ENCODE assay signal across 13 cellular contexts in genomic region chr20:33373735-33374605, GRCh38. TPM values are rescaled to one million over a fixed set of nuclear protein-coding genes. Genes with fewer than 3 reads are reported as not detected.
DNase-seq lines count a peak whose midpoint lies in the region; ATAC-seq, FAIRE-seq and TF ChIP-seq lines count a peak whose summit lies in the region.
"Had no signal": no experiment of that assay in that cellular context is flagged by ENCODE, and none has a peak within 500 bp of the region (broad histone marks: within the 10 kb centered on the region; RNA-seq: fewer than 3 reads in every experiment).

No MANE protein-coding gene starts in this region.

- 16% methylated on average over 4 of the region's 4 CpGs for WGBS in HepG2 (ENCODE audit: low lambda C conversion rate)

- no peaks in the 10 kb centered on the region for H3K27me3 ChIP-seq in CD4-positive, alpha-beta T cell (ENCODE audit: control insufficient read depth, insufficient read depth, low read length)
- H3K27me3 ChIP-seq in MM.1S (replicated peaks; ENCODE audit: insufficient read depth, low read length), result no peaks in the 10 kb centered on the region
- no peaks in the 10 kb centered on the region for H3K27me3 ChIP-seq in HepG2 (ENCODE audit: control insufficient read depth in 1 of 2, insufficient read depth in 2 of 2, low read length in 2 of 2)
- H3K27me3 ChIP-seq: SJCRH30 had no signal

- H3K4me2 ChIP-seq in MM.1S (ENCODE audit: low read depth, low read length) (peak overlapping the region; percentile 48; the same call in 1 of the 2 replicates), HepG2 (ENCODE audit: low read depth, low read length) (peak overlapping the region; percentile 36)

- H3K4me3 ChIP-seq in MM.1S (ENCODE audit: low read length) (no peak overlapping the region), astrocyte of the spinal cord (ENCODE audit: low read depth, low read length) (no peak overlapping the region), HepG2 (replicated peaks in 1 of 3; ENCODE audit: insufficient read depth in 1 of 3, low read depth in 2 of 3, low read length in 3 of 3) (no peak overlapping the region; a peak in 1 of 6 replicates)
- H3K4me3 ChIP-seq: SJCRH30 had no signal

- peak; percentile 86 for FAIRE-seq in HepG2 (lab: Jason Lieb, UNC)

- peaks cover 82% of the 10 kb centered on the region for H3K36me3 Mint-ChIP-seq in CD4-positive, alpha-beta T cell (ENCODE audit: low read depth)

- no peak for DNase-seq in CD4-positive, alpha-beta T cell
- DNase-seq in MM.1S (no peak), astrocyte of the spinal cord (ENCODE audit: low read depth, low spot score) (peak; percentile 71), HepG2 (ENCODE audit: low spot score) (peak; percentile 99), RPMI8226 (no peak), NOMO-1 (lab: John Stamatoyannopoulos, UW; ENCODE audit: unreplicated experiment in 2 of 2) (no peak)
- DNase-seq in stimulated activated CD4-positive, alpha-beta T cell treated with anti-CD3 and anti-CD28 coated beads, Interleukin-4, amount 100 ng/mL, for 4 hours, result no peak
- DNase-seq: activated effector memory CD4-positive, alpha-beta T cell treated with anti-CD3 and anti-CD28 coated beads, Interleukin-2, amount 50 U/mL, for 16 hours; hypothalamus; retina; SJCRH30; stimulated activated naive CD8-positive, alpha-beta T cell treated with anti-CD3 and anti-CD28 coated beads, Interleukin-15, amount 100 ng/mL, for 72 hours had no signal

- H3K4me1 ChIP-seq in MM.1S (ENCODE audit: low read length) (peaks cover 28% of the 10 kb centered on the region), HepG2 (ENCODE audit: insufficient read depth, low read length) (peaks cover 38% of the 10 kb centered on the region)
- H3K4me1 ChIP-seq: SJCRH30 had no signal

- no peak overlapping the region for H3K4me3 Mint-ChIP-seq in CD4-positive, alpha-beta T cell
- H3K4me3 Mint-ChIP-seq: stimulated activated naive CD8-positive, alpha-beta T cell treated with anti-CD3 and anti-CD28 coated beads, Interleukin-15, amount 100 ng/mL, for 72 hours had no signal

- no peaks in the 10 kb centered on the region for H3K9me3 Mint-ChIP-seq in CD4-positive, alpha-beta T cell
- H3K9me3 Mint-ChIP-seq: stimulated activated naive CD8-positive, alpha-beta T cell treated with anti-CD3 and anti-CD28 coated beads, Interleukin-15, amount 100 ng/mL, for 72 hours had no signal

- TF ChIP-seq EP300 in HepG2 (IDR thresholded peaks at IDR 0.05; ENCODE audit: low read depth in 2 of 2, low read length in 2 of 2) (peak; percentile 56 to 94), HepG2 (CRISPR knock-in tag; IDR thresholded peaks at IDR 0.05; ENCODE audit: borderline replicate concordance) (peak; percentile 96)

- POLR2A ChIA-PET in CD4-positive, alpha-beta T cell (lab: Charles Lee), result interaction anchor here (0.7 kb wide), 1 partner anchor 308 kb away, joined by 3 read pairs; no protein-coding TSS in a partner anchor
- POLR2A ChIA-PET in HepG2 (lab: Yijun Ruan, JAX), result interaction anchor here (0.5 to 2.5 kb wide), 21 partner anchors 9 to 620 kb away, joined by 3 to 56 read pairs (median 4); partner anchors contain the start of genes CBFA2T2, CDK5RAP1, MAPRE1 and RALY

- no peak overlapping the region for H3K27ac ChIP-seq in CD4-positive, alpha-beta T cell (ENCODE audit: low read depth, low read length)
- H3K27ac ChIP-seq in MM.1S (ENCODE audit: low read length), result peak overlapping the region; percentile 62
- H3K27ac ChIP-seq in HepG2 (ENCODE audit: extremely low read length, insufficient read depth, low read length), result peak overlapping the region; percentile 70
- H3K27ac ChIP-seq: SJCRH30 had no signal

- H3K4me1 Mint-ChIP-seq in CD4-positive, alpha-beta T cell (ENCODE audit: low read depth), result peaks cover 54% of the 10 kb centered on the region

- no peak overlapping the region for H3K9ac ChIP-seq in MM.1S (ENCODE audit: low read length)
- peak overlapping the region; percentile 55 for H3K9ac ChIP-seq in HepG2 (ENCODE audit: insufficient read depth, low read depth, low read length)

- peak overlapping the region; percentile 94 for H3K27ac Mint-ChIP-seq in CD4-positive, alpha-beta T cell

- H3K36me3 ChIP-seq in MM.1S (replicated peaks; ENCODE audit: insufficient read depth, low read length), result no peaks in the 10 kb centered on the region
- peaks cover 17 to 48% of the 10 kb centered on the region in 2 experiments for H3K36me3 ChIP-seq in HepG2 (replicated peaks in 1 of 2; ENCODE audit: control insufficient read depth in 1 of 2, insufficient read depth in 2 of 2, low read length in 2 of 2)

- intact Hi-C loops in CD4-positive, alpha-beta T cell (cut with DNase I, micrococcal nuclease), result loop anchor here in 1 of 2 experiments (2.0 kb wide), 1 partner anchor 71 kb away; no protein-coding TSS in a partner anchor
- intact Hi-C loops in HepG2 (cut with micrococcal nuclease; ENCODE audit: unreplicated experiment), result loop anchor here (1.0 kb wide), 1 partner anchor 69 kb away; the partner anchor contains the start of gene SNTA1

- H3K79me2 ChIP-seq in MM.1S (ENCODE audit: low read length) (no peaks in the 10 kb centered on the region), HepG2 (ENCODE audit: insufficient read depth, low read length) (no peaks in the 10 kb centered on the region)

- in situ Hi-C loops in astrocyte of the spinal cord (cut with HindIII; ENCODE audit: low sequenced_read_pairs), result no loop called here
- in situ Hi-C loops in HepG2 (cut with HindIII; ENCODE audit: extremely low pct_ligation_motif_present, low pct_unique_long_range_greater_than_20kb), result no loop called here

- H3K27me3 Mint-ChIP-seq in CD4-positive, alpha-beta T cell, result no peaks in the 10 kb centered on the region
- H3K27me3 Mint-ChIP-seq: stimulated activated naive CD8-positive, alpha-beta T cell treated with anti-CD3 and anti-CD28 coated beads, Interleukin-15, amount 100 ng/mL, for 72 hours had no signal

- H3K9me2 ChIP-seq in MM.1S (replicated peaks; ENCODE audit: insufficient read depth, low read length), result no peaks in the 10 kb centered on the region

- no TSS peak for BruUV-seq in HepG2 (replicated peaks; lab: Mats Ljungman, UMichigan)

- no peak; the same call in 1 of the 2 replicates for TF ChIP-seq RAD21 in HepG2 (CRISPR knock-in tag; IDR thresholded peaks at IDR 0.05)

- no peak for ATAC-seq in CD4-positive, alpha-beta T cell (ENCODE audit: poor library complexity)
- peak; percentile 96 for ATAC-seq in HepG2
- ATAC-seq in HG03097 (IDR thresholded peaks at IDR 0.05; ENCODE audit: low FRiP score, unreplicated experiment), result no peak
- ATAC-seq: stimulated activated naive CD8-positive, alpha-beta T cell treated with anti-CD3 and anti-CD28 coated beads, Interleukin-15, amount 100 ng/mL, for 72 hours had no signal

- H2AFZ ChIP-seq in MM.1S (ENCODE audit: low read length) (no peak overlapping the region), HepG2 (ENCODE audit: low read length) (no peak overlapping the region)

- peaks cover 21% of the 10 kb centered on the region for H3F3A ChIP-seq in MM.1S (ENCODE audit: insufficient read depth, low read length)

- no peaks in the 10 kb centered on the region for H3K9me3 ChIP-seq in CD4-positive, alpha-beta T cell (ENCODE audit: control insufficient read depth, low read length)
- H3K9me3 ChIP-seq in MM.1S (replicated peaks; ENCODE audit: insufficient read depth, low read length), result no peaks in the 10 kb centered on the region
- no peaks in the 10 kb centered on the region for H3K9me3 ChIP-seq in HepG2 (ENCODE audit: low read length)
- H3K9me3 ChIP-seq: SJCRH30 had no signal

- CTCF ChIA-PET in CD4-positive, alpha-beta T cell (lab: Charles Lee), result interaction anchor here (1.2 to 1.6 kb wide), 2 partner anchors 28 to 71 kb away, joined by 3 to 5 read pairs; partner anchors contain the start of gene CDK5RAP1
- CTCF ChIA-PET in HepG2 (lab: Yijun Ruan, JAX; ENCODE audit: low intra/inter-chr PET ratio, low total read pairs), result no interaction called here

- no peak for TF ChIP-seq CTCF in CD4-positive, alpha-beta T cell (IDR thresholded peaks at IDR 0.05)
- TF ChIP-seq CTCF in MM.1S (IDR thresholded peaks at IDR 0.05; ENCODE audit: low read length) (no peak), astrocyte of the spinal cord (IDR thresholded peaks at IDR 0.05; ENCODE audit: low read depth, low read length) (no peak), HepG2 (CRISPR knock-in tag; IDR thresholded peaks at IDR 0.05) (no peak)

- H4K20me1 ChIP-seq in MM.1S (ENCODE audit: insufficient read depth, low read length), result no peaks in the 10 kb centered on the region
- H4K20me1 ChIP-seq in HepG2 (ENCODE audit: insufficient read depth, low read length), result no peaks in the 10 kb centered on the region

- TF ChIP-seq POLR2A in HepG2 (IDR thresholded peaks at IDR 0.05; ENCODE audit: insufficient read depth in 1 of 2, low read depth in 2 of 2, low read length in 2 of 2), result no peak

TF ChIP-seq in HepG2, 621 proteins besides CTCF, POLR2A, EP300 and RAD21 (continues in another document):
- TF ChIP-seq TCF7L2 (IDR thresholded peaks at IDR 0.05; ENCODE audit: low read depth, low read length) (no peak), PRMT3 (CRISPR knock-in tag; IDR thresholded peaks at IDR 0.05; ENCODE audit: borderline replicate concordance, low read depth) (no peak), CCAR2 (optimal IDR thresholded peaks at IDR 0.05; ENCODE audit: low read depth, low read length) (peak; percentile 34), ZNF207 (IDR thresholded peaks at IDR 0.05; ENCODE audit: borderline replicate concordance) (no peak)

RNA-seq across cellular contexts. Expression of gene CDK5RAP1, which starts 27.3 kb away (rescaled TPM):
- total RNA-seq in CD4-positive, alpha-beta T cell, result 10 to 100 TPM; 59.7 to 63.0 TPM
- total RNA-seq in HepG2 (2016; rRNA removed; fragmentation: Illumina TruSeq; extraction: Trizol), result 98.2 and 104 TPM in 2 replicates
- 18.5 and 25.5 TPM in 2 replicates for total RNA-seq in HepG2 (2016; cell fraction: cytosol; rRNA removed; fragmentation: Illumina TruSeq; extraction: Trizol; ENCODE audit: low read depth)
- total RNA-seq in HepG2 (2016; cell fraction: insoluble cytoplasmic fraction; rRNA removed; fragmentation: Illumina TruSeq; extraction: Trizol), result 93.5 and 105 TPM in 2 replicates
- total RNA-seq in HepG2 (2016; cell fraction: membrane; rRNA removed; fragmentation: Illumina TruSeq; extraction: Trizol), result 26.4 and 27.7 TPM in 2 replicates
- 58.6 and 74.7 TPM in 2 replicates for total RNA-seq in HepG2 (2016; cell fraction: nucleus; rRNA removed; fragmentation: Illumina TruSeq; extraction: Trizol)
- polyA plus RNA-seq in HepG2 (2011; rRNA removed), result 52.9 and 53.6 TPM in 2 replicates
- polyA plus RNA-seq in HepG2 (2011; cell fraction: cytosol; rRNA removed), result 47.3 and 49.4 TPM in 2 replicates
- 76.2 and 82.6 TPM in 2 replicates for polyA plus RNA-seq in HepG2 (2011; cell fraction: nucleus; rRNA removed)
- polyA plus RNA-seq in HepG2 (2012), result 44.4 and 51.1 TPM in 2 replicates
- 10.1 and 10.8 TPM in 2 replicates for polyA plus RNA-seq in HepG2 (2016; cell fraction: cytosol; fragmentation: Illumina TruSeq; extraction: Trizol; ENCODE audit: low read depth)
- 79.4 and 80.6 TPM in 2 replicates for polyA plus RNA-seq in HepG2 (2016; cell fraction: insoluble cytoplasmic fraction; fragmentation: Illumina TruSeq; extraction: Trizol; ENCODE audit: low read depth)
- polyA plus RNA-seq in HepG2 (2016; cell fraction: membrane; fragmentation: Illumina TruSeq; extraction: Trizol; ENCODE audit: low read depth), result 13.2 and 15.4 TPM in 2 replicates
- 158 TPM in 2 replicates for polyA plus RNA-seq in HepG2 (2016; cell fraction: nucleus; fragmentation: Illumina TruSeq; extraction: Trizol; ENCODE audit: insufficient read depth, low read depth)
- polyA minus RNA-seq in HepG2 (2011; rRNA and poly(A)+ RNA removed; ENCODE audit: low replicate concordance), result 54.6 and 84.0 TPM in 2 replicates
- 22.6 and 31.7 TPM in 2 replicates for polyA minus RNA-seq in HepG2 (2011; cell fraction: cytosol; rRNA and poly(A)+ RNA removed)
- 50.5 and 51.2 TPM in 2 replicates for polyA minus RNA-seq in HepG2 (2011; cell fraction: nucleus; rRNA and poly(A)+ RNA removed)

Comparison
In these comparisons a context has a peak if more than half of its experiments do, and no peak if none do; other contexts are left out.
1. DNase-seq: peak in astrocyte of the spinal cord (single experiment) and HepG2 (single experiment); none in CD4-positive, alpha-beta T cell (0 of 10), MM.1S (single experiment), RPMI8226 (single experiment), stimulated activated CD4-positive, alpha-beta T cell treated with anti-CD3 and anti-CD28 coated beads, Interleukin-4, amount 100 ng/mL, for 4 hours (0 of 2) and NOMO-1 (0 of 2).